In genomic region chrX:18892881-18893280, GRCh38 we compare ENCODE assay signal across 33 cellular contexts.
"Had no signal": no experiment of that assay in that cellular context is flagged by ENCODE, and none has a peak within 500 bp of the region (broad histone marks: within the 10 kb centered on the region; RNA-seq: fewer than 3 reads in every experiment).

No MANE protein-coding gene starts in this region.

- H3K4me3 Mint-ChIP-seq: activated B cell treated with CpG ODN at 0.5 μM for 24 hours; activated CD8-positive, alpha-beta T cell treated with anti-CD3 and anti-CD28 coated beads for 36 hours; activated naive CD8-positive, alpha-beta T cell; activated T-cell treated with anti-CD3 and anti-CD28 coated beads, Interleukin-2, amount 50 U/mL, for 4 hours; activated T-helper 17 cell treated with anti-CD3 and anti-CD28 coated beads, Interleukin-2, amount 50 U/mL, for 72 hours; dendritic cell treated with granulocyte-macrophage colony-stimulating factor and Interleukin-4, amounts not matched to agents 40 ng/mL and 50 ng/mL, for 4 days; effector memory CD8-positive, alpha-beta T cell; T-cell; T-helper 17 cell; T-helper 2 cell treated with Interferon-gamma antibody and Interleukin-4, amounts not matched to agents 5 μg/mL and 100 μg/mL, for 36 hours had no signal

- ATAC-seq: activated CD4-positive, CD25-positive, alpha-beta regulatory T cell treated with anti-CD3 and anti-CD28 coated beads, Interleukin-2, amount 50 U/mL, for 24 hours; activated CD8-positive, alpha-beta T cell treated with anti-CD3 and anti-CD28 coated beads for 36 hours; activated T-cell treated with anti-CD3 and anti-CD28 coated beads, Interleukin-2, amount 50 U/mL, for 4 hours; activated T-helper 17 cell treated with anti-CD3 and anti-CD28 coated beads, Interleukin-2, amount 50 U/mL, for 72 hours; effector memory CD8-positive, alpha-beta T cell; foreskin keratinocyte; gastrocnemius medialis; heart right ventricle; T-cell; T-helper 17 cell had no signal

- H3K4me3 ChIP-seq: coronary artery, esophagus muscularis mucosa, gastrocnemius medialis, heart right ventricle had no signal

- FAIRE-seq: astrocyte had no signal

- H3K27ac ChIP-seq: brain microvascular endothelial cell, coronary artery, esophagus muscularis mucosa, foreskin keratinocyte, gastrocnemius medialis, heart right ventricle had no signal

- H3K9me3 Mint-ChIP-seq: activated B cell treated with CpG ODN at 0.5 μM for 24 hours; activated CD8-positive, alpha-beta T cell treated with anti-CD3 and anti-CD28 coated beads for 36 hours; activated T-cell treated with anti-CD3 and anti-CD28 coated beads, Interleukin-2, amount 50 U/mL, for 4 hours; activated T-helper 17 cell treated with anti-CD3 and anti-CD28 coated beads, Interleukin-2, amount 50 U/mL, for 72 hours; dendritic cell treated with granulocyte-macrophage colony-stimulating factor and Interleukin-4, amounts not matched to agents 40 ng/mL and 50 ng/mL, for 4 days; effector memory CD8-positive, alpha-beta T cell; T-cell; T-helper 2 cell treated with Interferon-gamma antibody and Interleukin-4, amounts not matched to agents 5 μg/mL and 100 μg/mL, for 36 hours had no signal

- H3K27me3 Mint-ChIP-seq: activated B cell treated with CpG ODN at 0.5 μM for 24 hours; activated CD8-positive, alpha-beta T cell treated with anti-CD3 and anti-CD28 coated beads for 36 hours; activated naive CD8-positive, alpha-beta T cell; activated T-helper 17 cell treated with anti-CD3 and anti-CD28 coated beads, Interleukin-2, amount 50 U/mL, for 72 hours; dendritic cell treated with granulocyte-macrophage colony-stimulating factor and Interleukin-4, amounts not matched to agents 40 ng/mL and 50 ng/mL, for 4 days; effector memory CD8-positive, alpha-beta T cell; T-cell; T-helper 17 cell had no signal

- H3K36me3 ChIP-seq: brain microvascular endothelial cell, gastrocnemius medialis had no signal

- H3K27me3 ChIP-seq: brain microvascular endothelial cell, esophagus muscularis mucosa, foreskin keratinocyte, gastrocnemius medialis, heart right ventricle had no signal

- H3K4me1 Mint-ChIP-seq: activated B cell treated with CpG ODN at 0.5 μM for 24 hours; activated T-helper 17 cell treated with anti-CD3 and anti-CD28 coated beads, Interleukin-2, amount 50 U/mL, for 72 hours; T-helper 17 cell had no signal

- H3K9me3 ChIP-seq: esophagus muscularis mucosa, gastrocnemius medialis, heart right ventricle had no signal

- H3K36me3 Mint-ChIP-seq: activated naive CD8-positive, alpha-beta T cell; T-cell had no signal

- DNase-seq: activated B cell treated with CpG ODN at 0.5 μM for 24 hours; activated CD4-positive, alpha-beta T cell treated with anti-CD3 and anti-CD28 coated beads for 48 hours; activated CD4-positive, alpha-beta T cell treated with anti-CD3 and anti-CD28 coated beads, Interleukin-2, amount 50 U/mL, for 1 hour; activated CD4-positive, alpha-beta T cell treated with anti-CD3 and anti-CD28 coated beads, Interleukin-2, amount 50 U/mL, for 48 hours; activated CD8-positive, alpha-beta memory T cell treated with anti-CD3 and anti-CD28 coated beads for 24 hours; activated CD8-positive, alpha-beta T cell treated with anti-CD3 and anti-CD28 coated beads for 36 hours; activated effector memory CD4-positive, alpha-beta T cell treated with Interleukin-2 at 50 U/mL for 16 hours; activated gamma-delta T cell treated with Interleukin-2 at 50 U/mL for 16 hours; activated naive CD4-positive, alpha-beta T cell treated with anti-CD3 and anti-CD28 coated beads, Interleukin-2, amount 50 U/mL, for 16 hours; activated naive CD4-positive, alpha-beta T cell treated with Interleukin-2 at 50 U/mL for 16 hours; activated T-cell treated with anti-CD3 and anti-CD28 coated beads, Interleukin-2, amount 50 U/mL, for 4 hours; amniotic stem cell; brain microvascular endothelial cell; caudate nucleus; effector CD4-positive, alpha-beta T cell; effector memory CD8-positive, alpha-beta T cell; erythroblast; foreskin keratinocyte; gastrocnemius medialis; glutamatergic neuron; heart right ventricle; T-cell; T-helper 17 cell; T1000; WERI-Rb-1 had no signal

- H3K27ac Mint-ChIP-seq: activated B cell treated with CpG ODN at 0.5 μM for 24 hours; activated CD8-positive, alpha-beta T cell treated with anti-CD3 and anti-CD28 coated beads for 36 hours; activated naive CD8-positive, alpha-beta T cell; activated T-helper 17 cell treated with anti-CD3 and anti-CD28 coated beads, Interleukin-2, amount 50 U/mL, for 72 hours; dendritic cell treated with granulocyte-macrophage colony-stimulating factor and Interleukin-4, amounts not matched to agents 40 ng/mL and 50 ng/mL, for 4 days; effector memory CD8-positive, alpha-beta T cell; T-cell; T-helper 17 cell; T-helper 2 cell treated with Interferon-gamma antibody and Interleukin-4, amounts not matched to agents 5 μg/mL and 100 μg/mL, for 36 hours had no signal
